Comparison of ENCODE assay signal across 1 cellular context in the genomic region with DNA sequence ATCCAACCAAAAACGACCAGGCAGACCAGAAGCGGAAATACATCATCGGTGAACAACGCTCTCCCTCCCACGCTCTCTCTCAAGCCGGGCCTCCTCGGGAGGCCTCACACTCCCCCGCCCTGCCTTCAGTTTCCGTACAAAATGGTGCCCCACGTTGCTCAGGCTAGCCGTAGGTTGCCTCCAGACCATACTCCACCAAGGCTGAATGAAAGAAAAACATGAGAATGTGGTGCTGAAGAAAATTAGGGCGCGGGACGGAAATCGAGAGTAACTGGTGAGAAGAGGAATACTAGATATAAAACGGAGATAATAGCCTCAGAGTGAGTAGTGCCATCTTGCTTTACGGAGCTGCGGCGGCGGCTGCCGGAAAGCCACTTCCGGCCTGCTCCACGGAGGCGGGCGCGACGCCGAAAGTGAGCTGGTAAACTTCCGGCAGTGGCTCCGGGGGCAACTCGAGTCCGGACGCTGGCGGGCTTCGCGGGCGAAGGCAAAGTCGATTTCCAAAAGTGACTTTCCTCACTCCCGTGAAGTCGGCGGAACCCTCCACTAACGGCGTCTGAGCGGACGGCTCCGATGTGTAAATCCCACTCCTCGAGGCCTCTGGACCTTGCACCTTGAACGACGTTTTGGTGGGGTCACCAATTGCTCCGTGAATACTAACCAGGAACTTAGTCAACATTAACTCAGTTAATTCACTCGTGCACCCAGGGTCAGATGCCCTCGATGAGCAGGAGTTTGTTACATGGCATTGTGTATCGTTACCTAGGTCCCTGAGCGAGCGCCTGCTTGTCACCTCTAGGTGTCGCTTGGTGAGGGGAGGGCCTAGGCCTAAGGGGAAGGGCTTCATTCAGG.
TF ChIP-seq lines count a peak whose summit lies in the region.

TSS of gene SH3BP5L (minus strand) at position 7 of the 852 bp plus-strand sequence. CDS start 980 bp downstream, outside the sequence.

TF ChIP-seq in K562, 482 proteins besides CTCF, POLR2A, EP300 and RAD21 (continued from another document and continues in another):
- TF ChIP-seq MXI1 (IDR thresholded peaks at IDR 0.05; ENCODE audit: low read depth, low read length), result 0 out of 2 replicates have a peak, but pooled peaks have one; percentile 12
- TF ChIP-seq BRF2 (IDR thresholded peaks at IDR 0.05; ENCODE audit: borderline replicate concordance, insufficient read depth, insufficient read length), result no peak
- TF ChIP-seq MAFK (IDR thresholded peaks at IDR 0.05; ENCODE audit: low read length), result no peak
- TF ChIP-seq HLTF (IDR thresholded peaks at IDR 0.05), result 0 out of 2 replicates have a peak, but pooled peaks have one; percentile 37
- TF ChIP-seq ZBTB26 (CRISPR knock-in tag; IDR thresholded peaks at IDR 0.05), result no peak
- TF ChIP-seq PURB (CRISPR knock-in tag; IDR thresholded peaks at IDR 0.05; ENCODE audit: low read depth), result no peak
- TF ChIP-seq SRSF1 (IDR thresholded peaks at IDR 0.05; ENCODE audit: low read depth, low read length), result no peak
- TF ChIP-seq DACH1 (IDR thresholded peaks at IDR 0.05; ENCODE audit: partially characterized antibody), result no peak
- no peak for TF ChIP-seq EHMT2 (IDR thresholded peaks at IDR 0.05)
- peak; percentile 52; the same call in 1 of the 2 replicates for TF ChIP-seq TRIM28 (IDR thresholded peaks at IDR 0.05)
- TF ChIP-seq RFX7 (CRISPR knock-in tag; IDR thresholded peaks at IDR 0.05), result no peak
- TF ChIP-seq, protein P1, sequence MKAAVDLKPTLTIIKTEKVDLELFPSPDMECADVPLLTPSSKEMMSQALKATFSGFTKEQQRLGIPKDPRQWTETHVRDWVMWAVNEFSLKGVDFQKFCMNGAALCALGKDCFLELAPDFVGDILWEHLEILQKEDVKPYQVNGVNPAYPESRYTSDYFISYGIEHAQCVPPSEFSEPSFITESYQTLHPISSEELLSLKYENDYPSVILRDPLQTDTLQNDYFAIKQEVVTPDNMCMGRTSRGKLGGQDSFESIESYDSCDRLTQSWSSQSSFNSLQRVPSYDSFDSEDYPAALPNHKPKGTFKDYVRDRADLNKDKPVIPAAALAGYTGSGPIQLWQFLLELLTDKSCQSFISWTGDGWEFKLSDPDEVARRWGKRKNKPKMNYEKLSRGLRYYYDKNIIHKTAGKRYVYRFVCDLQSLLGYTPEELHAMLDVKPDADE (conservative IDR thresholded peaks at IDR 0.05; ENCODE audit: control insufficient read depth, low read depth, low read length), result peak; percentile 74
- TF ChIP-seq ZNF77 (CRISPR knock-in tag; IDR thresholded peaks at IDR 0.05), result no peak
- peak; percentile 45; the same call in 1 of the 2 replicates for TF ChIP-seq TOE1 (IDR thresholded peaks at IDR 0.05; ENCODE audit: borderline replicate concordance)
- no peak for TF ChIP-seq TOE1 (CRISPR knock-in tag; IDR thresholded peaks at IDR 0.05; ENCODE audit: borderline replicate concordance, low read depth)
- TF ChIP-seq ZNF384 (IDR thresholded peaks at IDR 0.05; ENCODE audit: low read depth, low read length), result no peak
- peak; percentile 19; the same call in 1 of the 2 replicates for TF ChIP-seq NCOA1 (IDR thresholded peaks at IDR 0.05; ENCODE audit: low read depth)
- no peak for TF ChIP-seq POU5F1 (IDR thresholded peaks at IDR 0.05; ENCODE audit: borderline replicate concordance, low read depth, low read length, partially characterized antibody)
- TF ChIP-seq SRSF3 (IDR thresholded peaks at IDR 0.05; ENCODE audit: insufficient read depth, low read length), result no peak
- peak; percentile 82; the same call in 1 of the 2 replicates for TF ChIP-seq KAT7 (CRISPR knock-in tag; IDR thresholded peaks at IDR 0.05; ENCODE audit: borderline replicate concordance)
- no peak for TF ChIP-seq ZNF146 (CRISPR knock-in tag; IDR thresholded peaks at IDR 0.05; ENCODE audit: unreplicated experiment)
- no peak for TF ChIP-seq ZNF140 (CRISPR knock-in tag; IDR thresholded peaks at IDR 0.05)
- TF ChIP-seq SIRT6 (IDR thresholded peaks at IDR 0.05; ENCODE audit: low read depth, low read length), result no peak
- no peak for TF ChIP-seq ILF3 (IDR thresholded peaks at IDR 0.05; ENCODE audit: borderline replicate concordance)
- no peak for TF ChIP-seq CBX8 (IDR thresholded peaks at IDR 0.05; ENCODE audit: borderline replicate concordance, extremely low read depth, low read depth, low read length, poor library complexity, severe bottlenecking)
- TF ChIP-seq HOMEZ (CRISPR knock-in tag; IDR thresholded peaks at IDR 0.05), result no peak
- TF ChIP-seq CHD4 (IDR thresholded peaks at IDR 0.05; ENCODE audit: insufficient read depth, insufficient replicate concordance, low read depth, low read length, poor library complexity, severe bottlenecking), result peak; percentile 27
- peak; percentile 27 to 48; a peak in 3 of 4 replicates for TF ChIP-seq NRF1 (conservative IDR thresholded peaks at IDR 0.05 in 1 of 2, IDR thresholded peaks at IDR 0.05 in 1 of 2)
- TF ChIP-seq COPS2 (conservative IDR thresholded peaks at IDR 0.05), result no peak
- peak; percentile 65 for TF ChIP-seq POLR2B (IDR thresholded peaks at IDR 0.05; ENCODE audit: low read depth, partially characterized antibody)
- no peak for TF ChIP-seq ZNF551 (CRISPR knock-in tag; IDR thresholded peaks at IDR 0.05)
- TF ChIP-seq NR1H2 (CRISPR knock-in tag; IDR thresholded peaks at IDR 0.05), result no peak
- no peak; the same call in 1 of the 2 replicates for TF ChIP-seq BHLHE40 (IDR thresholded peaks at IDR 0.05; ENCODE audit: low read length)
- peak; percentile 99 for TF ChIP-seq GABPA (tag; conservative IDR thresholded peaks at IDR 0.05; ENCODE audit: low read depth)
- TF ChIP-seq, protein P2, sequence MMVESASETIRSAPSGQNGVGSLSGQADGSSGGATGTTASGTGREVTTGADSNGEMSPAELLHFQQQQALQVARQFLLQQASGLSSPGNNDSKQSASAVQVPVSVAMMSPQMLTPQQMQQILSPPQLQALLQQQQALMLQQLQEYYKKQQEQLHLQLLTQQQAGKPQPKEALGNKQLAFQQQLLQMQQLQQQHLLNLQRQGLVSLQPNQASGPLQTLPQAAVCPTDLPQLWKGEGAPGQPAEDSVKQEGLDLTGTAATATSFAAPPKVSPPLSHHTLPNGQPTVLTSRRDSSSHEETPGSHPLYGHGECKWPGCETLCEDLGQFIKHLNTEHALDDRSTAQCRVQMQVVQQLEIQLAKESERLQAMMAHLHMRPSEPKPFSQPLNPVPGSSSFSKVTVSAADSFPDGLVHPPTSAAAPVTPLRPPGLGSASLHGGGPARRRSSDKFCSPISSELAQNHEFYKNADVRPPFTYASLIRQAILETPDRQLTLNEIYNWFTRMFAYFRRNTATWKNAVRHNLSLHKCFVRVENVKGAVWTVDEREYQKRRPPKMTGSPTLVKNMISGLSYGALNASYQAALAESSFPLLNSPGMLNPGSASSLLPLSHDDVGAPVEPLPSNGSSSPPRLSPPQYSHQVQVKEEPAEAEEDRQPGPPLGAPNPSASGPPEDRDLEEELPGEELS (CRISPR knock-in tag; IDR thresholded peaks at IDR 0.05; ENCODE audit: borderline replicate concordance), result no peak
- no peak for TF ChIP-seq IRF2 (CRISPR knock-in tag; IDR thresholded peaks at IDR 0.05)
- peak; percentile 93 for TF ChIP-seq NR2C1 (IDR thresholded peaks at IDR 0.05)
- peak; percentile 80 for TF ChIP-seq NR2C1 (tag; IDR thresholded peaks at IDR 0.05)
- no peak for TF ChIP-seq JUNB (CRISPR knock-in tag; conservative IDR thresholded peaks at IDR 0.05)
- TF ChIP-seq SNRNP70 (optimal IDR thresholded peaks at IDR 0.05; ENCODE audit: low read depth, low read length), result no peak
- peak; percentile 99 for TF ChIP-seq EGR1 (conservative IDR thresholded peaks at IDR 0.05)
- no peak for TF ChIP-seq FIP1L1 (IDR thresholded peaks at IDR 0.05; ENCODE audit: low read depth, low read length, poor library complexity, severe bottlenecking)
- no peak for TF ChIP-seq ZNF586 (CRISPR knock-in tag; conservative IDR thresholded peaks at IDR 0.05)
- peak; percentile 75; the same call in 1 of the 2 replicates for TF ChIP-seq ZNF76 (CRISPR knock-in tag; IDR thresholded peaks at IDR 0.05; ENCODE audit: borderline replicate concordance)
- peak; percentile 59 for TF ChIP-seq TBP (optimal IDR thresholded peaks at IDR 0.05; ENCODE audit: low read depth, low read length)
- TF ChIP-seq, protein P3, sequence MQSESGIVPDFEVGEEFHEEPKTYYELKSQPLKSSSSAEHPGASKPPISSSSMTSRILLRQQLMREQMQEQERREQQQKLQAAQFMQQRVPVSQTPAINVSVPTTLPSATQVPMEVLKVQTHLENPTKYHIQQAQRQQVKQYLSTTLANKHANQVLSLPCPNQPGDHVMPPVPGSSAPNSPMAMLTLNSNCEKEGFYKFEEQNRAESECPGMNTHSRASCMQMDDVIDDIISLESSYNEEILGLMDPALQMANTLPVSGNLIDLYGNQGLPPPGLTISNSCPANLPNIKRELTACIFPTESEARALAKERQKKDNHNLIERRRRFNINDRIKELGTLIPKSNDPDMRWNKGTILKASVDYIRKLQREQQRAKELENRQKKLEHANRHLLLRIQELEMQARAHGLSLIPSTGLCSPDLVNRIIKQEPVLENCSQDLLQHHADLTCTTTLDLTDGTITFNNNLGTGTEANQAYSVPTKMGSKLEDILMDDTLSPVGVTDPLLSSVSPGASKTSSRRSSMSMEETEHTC (IDR thresholded peaks at IDR 0.05), result no peak
- no peak for TF ChIP-seq ZNF316 (IDR thresholded peaks at IDR 0.05)
- peak; percentile 86; the same call in 1 of the 2 replicates for TF ChIP-seq AFF4 (CRISPR knock-in tag; IDR thresholded peaks at IDR 0.05)
- TF ChIP-seq ZNF707 (CRISPR knock-in tag; conservative IDR thresholded peaks at IDR 0.05), result no peak
- TF ChIP-seq ARID3B (CRISPR knock-in tag; IDR thresholded peaks at IDR 0.05; ENCODE audit: borderline replicate concordance), result no peak
- no peak for TF ChIP-seq ATF1 (CRISPR knock-in tag; IDR thresholded peaks at IDR 0.05)
- peak; percentile 96 for TF ChIP-seq ATF1 (tag; IDR thresholded peaks at IDR 0.05)
- no peak for TF ChIP-seq HNRNPL (IDR thresholded peaks at IDR 0.05; ENCODE audit: low read depth, low read length)
